Comparison of ENCODE assay signal across 8 cellular contexts in genomic region chr7:151085691-151086620, GRCh38. TPM values are rescaled to one million over a fixed set of nuclear protein-coding genes. Genes with fewer than 3 reads are reported as not detected.
DNase-seq lines count a peak whose midpoint lies in the region; ATAC-seq and TF ChIP-seq lines count a peak whose summit lies in the region.

Gene AGAP3 (plus strand): TSS chr7:151086475. CDS start chr7:151086742, 267 bp downstream.

- H3K27me3 ChIP-seq in BLaER1 = peaks cover 53% of the 10 kb centered on the region
- H3K27me3 ChIP-seq in effector memory CD4-positive, alpha-beta T cell (replicated peaks; ENCODE audit: control insufficient read depth, insufficient read depth, low read length, poor library complexity, severe bottlenecking) = no peaks in the 10 kb centered on the region
- no peaks in the 10 kb centered on the region for H3K27me3 ChIP-seq in lung (ENCODE audit: control insufficient read depth, insufficient read depth)

- no peaks in the 10 kb centered on the region for H3K36me3 ChIP-seq in BLaER1
- H3K36me3 ChIP-seq in effector memory CD4-positive, alpha-beta T cell (ENCODE audit: control insufficient read depth, insufficient read depth, low read length) = no peaks in the 10 kb centered on the region
- peaks cover 0 to 2% of the 10 kb centered on the region in 2 donors for H3K36me3 ChIP-seq in lung (ENCODE audit: control insufficient read depth in 2 of 2, insufficient read depth in 2 of 2, low read length in 2 of 2)

- H3K4me1 ChIP-seq in BLaER1 = peaks cover 72% of the 10 kb centered on the region
- peaks cover 44% of the 10 kb centered on the region for H3K4me1 ChIP-seq in effector memory CD4-positive, alpha-beta T cell (ENCODE audit: control insufficient read depth, insufficient read depth, low read length, poor library complexity, severe bottlenecking)
- peaks cover 14 to 25% of the 10 kb centered on the region in 2 donors for H3K4me1 ChIP-seq in lung (ENCODE audit: control insufficient read depth in 2 of 2, insufficient read depth in 2 of 2, low read length in 2 of 2)

- peaks cover 57% of the 10 kb centered on the region for H4K20me1 ChIP-seq in BLaER1

- H3K4me3 Mint-ChIP-seq in activated CD8-positive, alpha-beta T cell treated with anti-CD3 and anti-CD28 coated beads for 36 hours = peak within 1 kb of the TSS; percentile 80

- intact Hi-C loops in activated CD8-positive, alpha-beta T cell treated with anti-CD3 and anti-CD28 coated beads for 36 hours (cut with micrococcal nuclease) = no loop called here

- peak within 1 kb of the TSS; percentile 68 for H3K27ac Mint-ChIP-seq in activated CD8-positive, alpha-beta T cell treated with anti-CD3 and anti-CD28 coated beads for 36 hours

- CTCF ChIA-PET in activated CD8-positive, alpha-beta T cell treated with anti-CD3 and anti-CD28 coated beads for 36 hours (lab: Charles Lee) = interaction anchor here (0.5 to 3.7 kb wide), 10 partner anchors 21 to 158 kb away, joined by 3 to 38 read pairs (median 4); partner anchors contain the start of gene GBX1

- H3K9me3 ChIP-seq in BLaER1 (no peaks in the 10 kb centered on the region), lung (ENCODE audit: control insufficient read depth in 2 of 2, insufficient read depth in 1 of 2, low read length in 1 of 2) (no peaks in the 10 kb centered on the region)
- no peaks in the 10 kb centered on the region for H3K9me3 ChIP-seq in effector memory CD4-positive, alpha-beta T cell (ENCODE audit: control insufficient read depth, low read length)

- TF ChIP-seq CTCF in activated CD8-positive, alpha-beta T cell treated with anti-CD3 and anti-CD28 coated beads for 36 hours (IDR thresholded peaks at IDR 0.05) = no peak
- no peak for TF ChIP-seq CTCF in lung (IDR thresholded peaks at IDR 0.05; ENCODE audit: control extremely low read depth, extremely low read depth)

- ATAC-seq in HG03432 (IDR thresholded peaks at IDR 0.05; ENCODE audit: unreplicated experiment) (peak; percentile 53), lung (ENCODE audit: insufficient read depth, low FRiP score) (peak; percentile 53)
- ATAC-seq in activated CD8-positive, alpha-beta T cell treated with anti-CD3 and anti-CD28 coated beads for 36 hours = peak; percentile 6

- no peaks in the 10 kb centered on the region for H3K9me3 Mint-ChIP-seq in activated CD8-positive, alpha-beta T cell treated with anti-CD3 and anti-CD28 coated beads for 36 hours

- peaks cover 35% of the 10 kb centered on the region for H3K4me1 Mint-ChIP-seq in activated CD8-positive, alpha-beta T cell treated with anti-CD3 and anti-CD28 coated beads for 36 hours (ENCODE audit: low read depth)

- H3K4me2 ChIP-seq in BLaER1 = peak within 1 kb of the TSS; percentile 98

- peak within 1 kb of the TSS; percentile 83 for H3K9ac ChIP-seq in BLaER1

- peak; percentile 63 for TF ChIP-seq POLR2A in GM19193 (IDR thresholded peaks at IDR 0.05; ENCODE audit: extremely low read depth, insufficient read depth, insufficient read length)

- H3K36me3 Mint-ChIP-seq in activated CD8-positive, alpha-beta T cell treated with anti-CD3 and anti-CD28 coated beads for 36 hours (ENCODE audit: low read depth) = peaks cover 4% of the 10 kb centered on the region

- H3K4me3 ChIP-seq in BLaER1 (peak within 1 kb of the TSS; percentile 74), lung (peak within 1 kb of the TSS; percentile 60)
- H3K4me3 ChIP-seq in effector memory CD4-positive, alpha-beta T cell (ENCODE audit: insufficient read depth, low read depth, low read length, poor library complexity, severe bottlenecking) = peak within 1 kb of the TSS; percentile 83

- POLR2A ChIA-PET in activated CD8-positive, alpha-beta T cell treated with anti-CD3 and anti-CD28 coated beads for 36 hours (lab: Charles Lee) = interaction anchor here (0.6 to 1.8 kb wide), 5 partner anchors 8 to 72 kb away, joined by 3 to 4 read pairs (median 3); no protein-coding TSS in a partner anchor

- WGBS in lung, 2 donors = 0 to 1% methylated on average over 30 to 82 of the region's 84 CpGs

- H3K27ac ChIP-seq in BLaER1 (peak within 1 kb of the TSS; percentile 74), lung (ENCODE audit: low read depth in 1 of 2, low read length in 1 of 2) (peak within 1 kb of the TSS; percentile 81 to 96)
- H3K27ac ChIP-seq in effector memory CD4-positive, alpha-beta T cell (ENCODE audit: insufficient read depth, low read length, poor library complexity, severe bottlenecking) = peak within 1 kb of the TSS; percentile 59

- DNase-seq in NCI-H774 (lab: John Stamatoyannopoulos, UW) (peak; percentile 81), lung (ENCODE audit: low spot score) (peak; percentile 91)
- peak; percentile 50 for DNase-seq in activated CD8-positive, alpha-beta T cell treated with anti-CD3 and anti-CD28 coated beads for 36 hours
- peak; percentile 31 to 53 (median 52) for DNase-seq in effector memory CD4-positive, alpha-beta T cell
- DNase-seq in stimulated activated CD4-positive, alpha-beta T cell treated with anti-CD3 and anti-CD28 coated beads, TNF-alpha, amount 100 ng/mL, for 24 hours (ENCODE audit: low read depth in 3 of 3) = peak in 2 of 3 experiments; percentile 32 to 60

- peaks cover 22% of the 10 kb centered on the region for H3K27me3 Mint-ChIP-seq in activated CD8-positive, alpha-beta T cell treated with anti-CD3 and anti-CD28 coated beads for 36 hours

RNA-seq across cellular contexts. Expression of gene AGAP3, which starts in this region (rescaled TPM):
- 10 to 100 TPM; 20.6 to 22.0 TPM for total RNA-seq in activated CD8-positive, alpha-beta T cell treated with anti-CD3 and anti-CD28 coated beads for 36 hours
- total RNA-seq in lung = 100 to 1,000 TPM in 1 of 2 donors, 10 to 100 TPM in 1; 75.9 to 194 TPM
- 100 to 1,000 TPM in 1 of 2 donors, 10 to 100 TPM in 1; 81.8 to 138 TPM for polyA plus RNA-seq in lung

Comparison
In these comparisons a context has a peak if more than half of its experiments do, and no peak if none do; other contexts are left out.
1. Peak in every context shown above with its lines: DNase-seq, ATAC-seq, H3K4me3 ChIP-seq and H3K27ac ChIP-seq.